17 cellular contexts compared by ENCODE assay signal in the genomic region with DNA sequence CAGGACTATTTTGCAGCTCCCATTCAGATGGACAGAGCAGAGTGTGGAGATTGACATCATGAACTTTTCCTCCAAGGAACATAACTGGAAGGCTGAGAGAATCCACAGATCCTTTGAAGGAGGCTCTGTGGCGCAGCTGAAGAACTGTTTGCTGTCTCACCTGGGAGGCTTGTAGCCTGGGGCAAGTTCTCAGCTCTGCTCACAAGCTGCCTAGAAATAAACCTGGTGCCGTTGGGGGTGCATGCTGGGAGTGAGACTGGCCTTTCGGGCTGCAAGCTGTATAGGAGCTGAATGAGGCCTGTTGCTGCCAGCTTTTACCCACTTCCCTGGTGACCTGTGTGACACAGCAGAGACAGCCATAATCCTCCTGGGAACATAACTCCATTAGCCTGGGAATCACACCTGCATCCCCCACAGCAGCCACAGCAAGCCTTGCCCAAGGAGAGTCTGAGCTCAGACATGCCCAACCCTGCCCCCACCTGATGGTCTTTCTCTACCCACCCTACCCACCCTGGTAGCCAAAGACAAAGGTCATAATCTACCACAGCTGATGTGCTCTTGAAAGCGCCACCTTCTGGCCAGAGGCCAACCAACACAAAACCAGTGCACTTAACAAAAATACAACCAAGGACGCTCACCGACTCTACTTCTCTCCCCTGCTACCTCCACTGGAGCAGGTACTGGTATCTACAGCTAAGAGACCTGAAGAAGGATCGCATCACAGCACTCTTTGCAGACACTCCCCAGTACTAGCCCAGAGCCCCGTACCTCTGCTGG.
DNase-seq lines count a peak whose midpoint lies in the region; ATAC-seq and TF ChIP-seq lines count a peak whose summit lies in the region.
"Had no signal": no experiment of that assay in that cellular context is flagged by ENCODE, and none has a peak within 500 bp of the region (broad histone marks: within the 10 kb centered on the region; RNA-seq: fewer than 3 reads in every experiment).

No MANE protein-coding gene starts in this region.

- H3K4me2 ChIP-seq in GM23248 (ENCODE audit: unreplicated experiment): no peak overlapping the region

- H3K27me3 ChIP-seq in GM23248 (replicated peaks; ENCODE audit: insufficient read depth): no peaks in the 10 kb centered on the region
- no peaks in the 10 kb centered on the region for H3K27me3 ChIP-seq in RWPE2 (ENCODE audit: insufficient read depth, poor library complexity, severe bottlenecking)
- no peaks in the 10 kb centered on the region for H3K27me3 ChIP-seq in iPS DF 6.9 (ENCODE audit: control insufficient read depth, insufficient read depth, low read length)
- H3K27me3 ChIP-seq: dorsolateral prefrontal cortex, foreskin keratinocyte, pancreas, spleen had no signal

- H4K20me1 ChIP-seq in GM23248 (ENCODE audit: insufficient read depth): no peaks in the 10 kb centered on the region

- H3K79me2 ChIP-seq in GM23248 (ENCODE audit: insufficient read depth): no peaks in the 10 kb centered on the region

- H2AFZ ChIP-seq in GM23248: no peak overlapping the region

- H3K4me3 ChIP-seq in GM23248 (no peak overlapping the region), RWPE2 (ENCODE audit: severe bottlenecking) (no peak overlapping the region), iPS DF 6.9 (ENCODE audit: low read length) (no peak overlapping the region)
- H3K4me3 ChIP-seq: dorsolateral prefrontal cortex, pancreas, spleen had no signal

- peak; percentile 37 for TF ChIP-seq CTCF in RWPE2 (IDR thresholded peaks at IDR 0.05; ENCODE audit: poor library complexity, severe bottlenecking)

- H3K9me3 ChIP-seq in GM23248 (ENCODE audit: low read depth) (no peaks in the 10 kb centered on the region), RWPE2 (ENCODE audit: severe bottlenecking) (peaks cover 3% of the 10 kb centered on the region), iPS DF 6.9 (ENCODE audit: control insufficient read depth, insufficient read depth, low read length) (no peaks in the 10 kb centered on the region)
- H3K9me3 ChIP-seq: pancreas had no signal

- DNase-seq in DMS 273 (lab: John Stamatoyannopoulos, UW; ENCODE audit: unreplicated experiment) (peak; percentile 30), DMS 273 treated with DMSO at 0.1 percent for 48 hours (lab: John Stamatoyannopoulos, UW) (no peak), GM23248 (peak; percentile 1), RWPE2 (ENCODE audit: low spot score) (peak; percentile 29), iPS DF 6.9 (ENCODE audit: low read depth, low spot score) (peak; percentile 54), sciatic nerve (ENCODE audit: low spot score) (no peak), NCI-H2196 treated with DMSO at 0.1 percent for 48 hours (lab: John Stamatoyannopoulos, UW; ENCODE audit: unreplicated experiment) (no peak)
- DNase-seq: 8988T; activated CD8-positive, alpha-beta memory T cell treated with anti-CD3 and anti-CD28 coated beads for 24 hours; activated effector memory CD4-positive, alpha-beta T cell treated with Interleukin-2 at 50 U/mL for 16 hours; CD4-positive, alpha-beta T cell; dorsolateral prefrontal cortex; NCI-H226; spleen had no signal

- H3K9ac ChIP-seq in GM23248: no peak overlapping the region

- H3K4me1 ChIP-seq in GM23248 (ENCODE audit: insufficient read depth) (no peaks in the 10 kb centered on the region), RWPE2 (ENCODE audit: insufficient read depth, poor library complexity, severe bottlenecking) (no peaks in the 10 kb centered on the region), iPS DF 6.9 (ENCODE audit: control insufficient read depth, insufficient read depth, low read length) (no peaks in the 10 kb centered on the region)
- H3K4me1 ChIP-seq: foreskin keratinocyte, pancreas, spleen had no signal

- WGBS in GM23248 (ENCODE audit: low coverage in 1 of 2, low lambda C conversion rate in 2 of 2, missing lambda C conversion rate in 2 of 2), 2 experiments: 57% methylated on average over 8 of the region's 8 CpGs
- no CpG with 5 or more reads among the region's 8 CpGs for WGBS in iPS DF 6.9 (ENCODE audit: insufficient coverage, insufficient read length)

- no peaks in the 10 kb centered on the region for H3F3A ChIP-seq in GM23248 (ENCODE audit: insufficient read depth)

- ATAC-seq in RWPE2 (ENCODE audit: low read depth) (no peak), sciatic nerve (no peak), GM18505 (IDR thresholded peaks at IDR 0.05; ENCODE audit: unreplicated experiment) (no peak)
- ATAC-seq: foreskin keratinocyte, pancreas had no signal

- no peak overlapping the region for H3K27ac ChIP-seq in GM23248
- H3K27ac ChIP-seq in RWPE2 (ENCODE audit: poor library complexity, severe bottlenecking): no peak overlapping the region
- no peak overlapping the region for H3K27ac ChIP-seq in iPS DF 6.9 (ENCODE audit: low read length)
- H3K27ac ChIP-seq: dorsolateral prefrontal cortex, foreskin keratinocyte, pancreas, spleen had no signal

- no peaks in the 10 kb centered on the region for H3K9me2 ChIP-seq in GM23248 (ENCODE audit: insufficient read depth)

- TF ChIP-seq POLR2A in GM18505 (IDR thresholded peaks at IDR 0.05; ENCODE audit: borderline replicate concordance, extremely low read depth, insufficient read depth, insufficient read length): no peak

- in situ Hi-C loops in GM23248 (cut with MboI): no loop called here

- H3K36me3 ChIP-seq in GM23248 (ENCODE audit: low read depth) (no peaks in the 10 kb centered on the region), RWPE2 (ENCODE audit: low read depth) (no peaks in the 10 kb centered on the region), iPS DF 6.9 (ENCODE audit: control insufficient read depth, insufficient read depth, low read length) (no peaks in the 10 kb centered on the region)
- H3K36me3 ChIP-seq: pancreas, spleen had no signal

- intact Hi-C loops in sciatic nerve (cut with DNase I): no loop called here

Comparison
In these comparisons a context has a peak if more than half of its experiments do, and no peak if none do; other contexts are left out.
1. DNase-seq: peak in DMS 273 (single experiment), GM23248 (single experiment), RWPE2 (single experiment) and iPS DF 6.9 (single experiment); none in DMS 273 treated with DMSO at 0.1 percent for 48 hours (single experiment), sciatic nerve (single experiment) and NCI-H2196 treated with DMSO at 0.1 percent for 48 hours (single experiment).